ENCODE assay signal across 20 cellular contexts in genomic region chrX:80246273-80246672, GRCh38.
DNase-seq lines count a peak whose midpoint lies in the region; ATAC-seq, FAIRE-seq and TF ChIP-seq lines count a peak whose summit lies in the region.
"Had no signal": no experiment of that assay in that cellular context is flagged by ENCODE, and none has a peak within 500 bp of the region (broad histone marks: within the 10 kb centered on the region; RNA-seq: fewer than 3 reads in every experiment).

No MANE protein-coding gene starts in this region.

- H3K4me2 ChIP-seq in astrocyte (ENCODE audit: low read length) (no peak overlapping the region), osteoblast (ENCODE audit: insufficient read depth, low read length) (no peak overlapping the region), MM.1S (ENCODE audit: low read depth, low read length) (no peak overlapping the region)

- H3K36me3 Mint-ChIP-seq in astrocyte (ENCODE audit: low read depth, unreplicated experiment) (no peaks in the 10 kb centered on the region), immature natural killer cell (no peaks in the 10 kb centered on the region)
- H3K36me3 Mint-ChIP-seq: CD8-positive, alpha-beta memory T cell had no signal

- H3K27me3 Mint-ChIP-seq in astrocyte (ENCODE audit: low read depth, unreplicated experiment) (no peaks in the 10 kb centered on the region), immature natural killer cell (ENCODE audit: low read depth in 3 of 3) (peaks cover 0 to 4% (median 3%) of the 10 kb centered on the region in 3 donors)

- no peaks in the 10 kb centered on the region for H3K9me3 ChIP-seq in astrocyte (ENCODE audit: insufficient read depth, low read depth, low read length)
- no peaks in the 10 kb centered on the region for H3K9me3 ChIP-seq in osteoblast (ENCODE audit: low read depth, low read length)
- H3K9me3 ChIP-seq in MM.1S (replicated peaks; ENCODE audit: insufficient read depth, low read length): no peaks in the 10 kb centered on the region
- H3K9me3 ChIP-seq: adrenal gland had no signal

- H3K9me3 Mint-ChIP-seq in astrocyte (ENCODE audit: unreplicated experiment) (no peaks in the 10 kb centered on the region), immature natural killer cell (peaks cover 0 to 3% (median 0%) of the 10 kb centered on the region in 6 donors)
- H3K9me3 Mint-ChIP-seq: CD8-positive, alpha-beta memory T cell had no signal

- H3F3A ChIP-seq in MM.1S (ENCODE audit: insufficient read depth, low read length): no peaks in the 10 kb centered on the region

- peak; percentile 72 for FAIRE-seq in astrocyte (lab: Jason Lieb, UNC)

- H3K4me1 Mint-ChIP-seq in astrocyte (ENCODE audit: low read depth, unreplicated experiment): no peaks in the 10 kb centered on the region
- H3K4me1 Mint-ChIP-seq in immature natural killer cell: no peaks in the 10 kb centered on the region
- H3K4me1 Mint-ChIP-seq: CD8-positive, alpha-beta memory T cell had no signal

- H3K9ac ChIP-seq in astrocyte (ENCODE audit: low read length) (no peak overlapping the region), MM.1S (ENCODE audit: low read length) (no peak overlapping the region)

- H3K4me1 ChIP-seq in astrocyte (ENCODE audit: insufficient read depth, low read length) (no peaks in the 10 kb centered on the region), osteoblast (ENCODE audit: insufficient read depth, low read length) (no peaks in the 10 kb centered on the region), MM.1S (ENCODE audit: low read length) (no peaks in the 10 kb centered on the region)
- H3K4me1 ChIP-seq: adrenal gland had no signal

- H3K79me2 ChIP-seq in astrocyte (ENCODE audit: insufficient read depth, low read length) (no peaks in the 10 kb centered on the region), osteoblast (ENCODE audit: insufficient read depth, low read length) (no peaks in the 10 kb centered on the region), MM.1S (ENCODE audit: low read length) (no peaks in the 10 kb centered on the region)

- no peak for ATAC-seq in HG02642 (IDR thresholded peaks at IDR 0.05; ENCODE audit: poor library complexity, unreplicated experiment)
- ATAC-seq: stimulated activated naive CD8-positive, alpha-beta T cell treated with anti-CD3 and anti-CD28 coated beads, Interleukin-15, Interleukin-2, amounts not matched to agents 100 U/mL and 50 U/mL, for 24 hours had no signal

- H3K4me3 Mint-ChIP-seq in astrocyte (ENCODE audit: unreplicated experiment) (no peak overlapping the region), immature natural killer cell (no peak overlapping the region)
- H3K4me3 Mint-ChIP-seq: CD8-positive, alpha-beta memory T cell had no signal

- H3K4me3 ChIP-seq in astrocyte (ENCODE audit: insufficient read depth, low read depth, low read length): no peak overlapping the region
- no peak overlapping the region for H3K4me3 ChIP-seq in osteoblast (ENCODE audit: insufficient read depth, low read length)
- H3K4me3 ChIP-seq in MM.1S (ENCODE audit: low read length): no peak overlapping the region
- H3K4me3 ChIP-seq: adrenal gland had no signal

- no peaks in the 10 kb centered on the region for H4K20me1 ChIP-seq in astrocyte (ENCODE audit: insufficient read depth, low read length)
- H4K20me1 ChIP-seq in osteoblast (ENCODE audit: insufficient read depth, low read length): no peaks in the 10 kb centered on the region
- H4K20me1 ChIP-seq in MM.1S (ENCODE audit: insufficient read depth, low read length): no peaks in the 10 kb centered on the region

- H3K9me2 ChIP-seq in MM.1S (replicated peaks; ENCODE audit: insufficient read depth, low read length): no peaks in the 10 kb centered on the region

- H3K27me3 ChIP-seq in astrocyte (ENCODE audit: insufficient read depth, low read length) (no peaks in the 10 kb centered on the region), osteoblast (ENCODE audit: insufficient read depth, low read length) (no peaks in the 10 kb centered on the region), MM.1S (replicated peaks; ENCODE audit: insufficient read depth, low read length) (no peaks in the 10 kb centered on the region)
- H3K27me3 ChIP-seq: adrenal gland had no signal

- H3K36me3 ChIP-seq in astrocyte (ENCODE audit: insufficient read depth, low read length): no peaks in the 10 kb centered on the region
- H3K36me3 ChIP-seq in osteoblast (ENCODE audit: insufficient read depth, low read length): no peaks in the 10 kb centered on the region
- no peaks in the 10 kb centered on the region for H3K36me3 ChIP-seq in MM.1S (replicated peaks; ENCODE audit: insufficient read depth, low read length)
- H3K36me3 ChIP-seq: adrenal gland had no signal

- H2AFZ ChIP-seq in astrocyte (ENCODE audit: low read depth, low read length) (no peak overlapping the region), osteoblast (ENCODE audit: low read length) (no peak overlapping the region), MM.1S (ENCODE audit: low read length) (no peak overlapping the region)

- DNase-seq in NCI-H1105 treated with DMSO at 0.1 percent for 48 hours (lab: John Stamatoyannopoulos, UW) (peak; percentile 8), NCI-H1105 (lab: John Stamatoyannopoulos, UW) (no peak), astrocyte (ENCODE audit: low read depth) (no peak), osteoblast (ENCODE audit: insufficient read length, low spot score, missing footprints) (peak; percentile 48), immature natural killer cell (no peak), MM.1S (no peak)
- DNase-seq: ACHN; activated effector memory CD4-positive, alpha-beta T cell treated with anti-CD3 and anti-CD28 coated beads, Interleukin-2, amount 50 U/mL, for 16 hours; adrenal gland; CD8-positive, alpha-beta memory T cell; central memory CD4-positive, alpha-beta T cell; head of caudate nucleus; NCI-H1092; NCI-H2227 treated with DMSO at 0.1 percent for 48 hours; SIG-M5; stimulated activated CD4-positive, alpha-beta T cell treated with anti-CD3 and anti-CD28 coated beads, Interleukin-15, amount 100 ng/mL, for 24 hours; stimulated activated naive CD8-positive, alpha-beta T cell treated with anti-CD3 and anti-CD28 coated beads, Interleukin-15, Interleukin-2, amounts not matched to agents 100 U/mL and 50 U/mL, for 24 hours; trophoblast cell had no signal

- TF ChIP-seq CTCF in LNCAP (IDR thresholded peaks at IDR 0.05) (peak; percentile 43; the same call in 1 of the 2 replicates), astrocyte (IDR thresholded peaks at IDR 0.05; ENCODE audit: insufficient read depth, low read depth, low read length) (no peak), osteoblast (IDR thresholded peaks at IDR 0.05; ENCODE audit: extremely low read depth, low read depth, low read length) (no peak), MM.1S (IDR thresholded peaks at IDR 0.05; ENCODE audit: low read length) (no peak)

- H3K27ac ChIP-seq in astrocyte (ENCODE audit: low read depth, low read length) (no peak overlapping the region), osteoblast (ENCODE audit: low read depth, low read length) (no peak overlapping the region), MM.1S (ENCODE audit: low read length) (no peak overlapping the region)
- H3K27ac ChIP-seq: adrenal gland had no signal

- no peak overlapping the region for H3K27ac Mint-ChIP-seq in astrocyte (ENCODE audit: unreplicated experiment)
- no peak overlapping the region for H3K27ac Mint-ChIP-seq in immature natural killer cell
- H3K27ac Mint-ChIP-seq: CD8-positive, alpha-beta memory T cell had no signal

Comparison
In these comparisons a context has a peak if more than half of its experiments do, and no peak if none do; other contexts are left out.
1. DNase-seq: peak in NCI-H1105 treated with DMSO at 0.1 percent for 48 hours (single experiment) and osteoblast (single experiment); none in NCI-H1105 (single experiment), astrocyte (single experiment), immature natural killer cell (0 of 3) and MM.1S (single experiment).